In the genomic region with DNA sequence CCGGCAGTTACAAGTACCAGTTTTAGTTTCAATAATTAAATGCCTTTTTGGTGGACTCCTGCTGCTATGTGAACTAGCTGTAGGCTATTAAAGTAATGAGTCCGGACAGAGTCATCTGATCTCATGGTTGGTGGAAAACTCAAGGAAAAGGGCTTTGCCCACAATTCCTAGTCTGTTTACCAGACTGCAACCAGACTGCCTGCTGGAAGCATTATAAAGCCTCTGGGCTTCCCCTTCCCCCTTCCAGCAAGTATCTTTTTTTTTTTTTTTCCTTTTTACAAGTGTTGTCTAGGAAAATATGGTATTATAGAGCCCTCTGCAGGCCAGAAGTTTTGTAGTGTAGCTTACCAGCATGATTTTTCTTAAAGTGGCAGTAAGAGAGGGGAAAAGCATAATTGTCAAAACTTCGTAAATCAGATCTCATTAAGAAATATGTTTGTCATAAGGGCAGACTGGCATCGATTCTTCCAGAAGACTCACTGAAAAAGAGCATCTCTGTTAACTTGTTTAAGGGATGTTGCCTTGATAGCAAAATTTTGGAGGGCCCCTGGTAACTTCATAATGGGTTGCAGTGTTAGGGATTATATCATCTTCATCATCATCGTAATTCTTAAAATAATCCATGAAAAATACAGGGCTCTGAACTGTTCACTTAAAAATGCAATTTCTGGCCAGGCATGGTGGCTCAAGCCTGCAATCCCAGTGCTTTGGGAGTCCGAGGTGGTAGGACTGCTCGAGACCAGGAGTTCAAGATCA, we compare ENCODE assay signal across 8 cellular contexts.
DNase-seq lines count a peak whose midpoint lies in the region; ATAC-seq, FAIRE-seq and TF ChIP-seq lines count a peak whose summit lies in the region.

No MANE protein-coding gene starts in this region.

- peak; percentile 72 for DNase-seq in MV-4-11 (lab: John Stamatoyannopoulos, UW)
- DNase-seq in RKO (ENCODE audit: low spot score): peak; percentile 76
- DNase-seq in H1 (ENCODE audit: low read depth in 1 of 2, low spot score in 2 of 2): peak in 1 of 2 experiments; percentile 41
- DNase-seq in middle frontal gyrus (ENCODE audit: extremely low spot score, low spot score): peak; percentile 29
- DNase-seq in ureter (ENCODE audit: low spot score): no peak

- ATAC-seq in GM19043 (IDR thresholded peaks at IDR 0.05; ENCODE audit: low read depth, unreplicated experiment): peak; percentile 49
- no peak for ATAC-seq in HG03571 (IDR thresholded peaks at IDR 0.05; ENCODE audit: unreplicated experiment)

- no peaks in the 10 kb centered on the region for H3K79me2 ChIP-seq in H1 (ENCODE audit: control insufficient read depth in 1 of 2, insufficient read depth in 2 of 2, low read length in 2 of 2)

- H3K56ac ChIP-seq in H1 (replicated peaks; ENCODE audit: insufficient read length, low read depth, low read length): no peak overlapping the region

- no peaks in the 10 kb centered on the region for H3K23me2 ChIP-seq in H1 (ENCODE audit: low read depth, low read length)

- H3K18ac ChIP-seq in H1 (ENCODE audit: extremely low read depth, low read length): no peak overlapping the region

- no peaks in the 10 kb centered on the region; the same call in 1 of the 2 replicates for H3K79me1 ChIP-seq in H1 (ENCODE audit: low read depth, low read length)

- H3K4me2 ChIP-seq in H1 (ENCODE audit: insufficient read depth in 1 of 2, low read depth in 2 of 2, low read length in 2 of 2): no peak overlapping the region

- peak; percentile 77 to 82 for TF ChIP-seq RAD21 in H1 (IDR thresholded peaks at IDR 0.05 in 1 of 2, conservative IDR thresholded peaks at IDR 0.05 in 1 of 2; ENCODE audit: low read depth in 2 of 2, low read length in 2 of 2)

- CTCF ChIA-PET in H1 (lab: Charles Lee; ENCODE audit: partially characterized antibody): interaction anchor here (0.7 to 7.8 kb wide), 26 partner anchors 12 to 725 kb away, joined by 3 to 50 read pairs (median 4); partner anchors contain the start of gene TAX1BP1

- POLR2A ChIA-PET in H1 (lab: Charles Lee; ENCODE audit: partially characterized antibody): interaction anchor here (1.2 kb wide), 1 partner anchor 108 kb away, joined by 3 read pairs; no protein-coding TSS in a partner anchor

- peak; percentile 81 for TF ChIP-seq CTCF in C4-2B (conservative IDR thresholded peaks at IDR 0.05)
- TF ChIP-seq CTCF in H1 (IDR thresholded peaks at IDR 0.05; ENCODE audit: control extremely low read depth in 1 of 3, insufficient read depth in 1 of 3, low read depth in 1 of 3, low read length in 3 of 3): peak in 2 of 3 experiments; percentile 37 to 40; a peak in 2 of 4 replicates

- no peak overlapping the region for H2BK20ac ChIP-seq in H1 (ENCODE audit: low read length)

- no peak overlapping the region for H4K91ac ChIP-seq in H1 (replicated peaks; ENCODE audit: insufficient read length, low read length)

- no peak overlapping the region for H3K23ac ChIP-seq in H1 (ENCODE audit: insufficient read length)

- H4K8ac ChIP-seq in H1 (ENCODE audit: extremely low read depth, insufficient read depth, low read length): no peak overlapping the region

- no peaks in the 10 kb centered on the region for H4K20me1 ChIP-seq in H1 (replicated peaks in 1 of 2; ENCODE audit: control insufficient read depth in 1 of 2, insufficient read depth in 2 of 2, low read length in 2 of 2)

- H2BK15ac ChIP-seq in H1 (ENCODE audit: low read length): no peak overlapping the region

- H3K9ac ChIP-seq in H1 (replicated peaks in 1 of 4; ENCODE audit: extremely low read depth in 1 of 4, low read depth in 3 of 4, low read length in 3 of 4): no peak overlapping the region; a peak in 1 of 7 replicates

- no peak overlapping the region for H2BK5ac ChIP-seq in H1 (ENCODE audit: low read depth, low read length)

- peak; percentile 52 for FAIRE-seq in H1 (lab: Jason Lieb, UNC)

- no peak overlapping the region for H3K14ac ChIP-seq in H1 (ENCODE audit: insufficient read length)

- no peak for TF ChIP-seq EP300 in H1 (IDR thresholded peaks at IDR 0.05; ENCODE audit: borderline replicate concordance in 1 of 2, low read depth in 2 of 2, low read length in 2 of 2)

- H3K27ac ChIP-seq in C4-2B (no peak overlapping the region; the same call in 1 of the 2 replicates), H1 (ENCODE audit: low read depth, low read length) (no peak overlapping the region)

- H3K36me3 ChIP-seq in H1 (ENCODE audit: control insufficient read depth in 2 of 4, insufficient read depth in 4 of 4, low read length in 3 of 4): no peaks in the 10 kb centered on the region

- no peak overlapping the region for H2BK12ac ChIP-seq in H1 (ENCODE audit: low read depth, low read length)

- H4K5ac ChIP-seq in H1 (ENCODE audit: insufficient read length, low read depth, low read length): no peak overlapping the region

- H3K4ac ChIP-seq in H1 (replicated peaks; ENCODE audit: insufficient read length, low read depth, low read length): no peak overlapping the region

- H3K9me3 ChIP-seq in H1 (ENCODE audit: insufficient read depth in 2 of 2, low read depth in 1 of 2, low read length in 1 of 2): peaks cover 0 to 3% of the 10 kb centered on the region in 2 experiments; a peak in 1 of 4 replicates

- H3K4me1 ChIP-seq in H1 (replicated peaks in 1 of 4; ENCODE audit: control insufficient read depth in 3 of 4, insufficient read depth in 4 of 4, low read length in 3 of 4): peaks cover 0 to 10% (median 7%) of the 10 kb centered on the region in 4 experiments; a peak in 5 of 7 replicates

- H2AFZ ChIP-seq in H1 (ENCODE audit: low read length): no peak overlapping the region

- no peak overlapping the region for H3K4me3 ChIP-seq in H1 (ENCODE audit: extremely low read depth in 1 of 4, insufficient read depth in 2 of 4, low read depth in 3 of 4, low read length in 4 of 4)

- WGBS in H1 (ENCODE audit: extremely low coverage in 1 of 2, insufficient coverage in 1 of 2, insufficient read length in 1 of 2, insufficient replicate concordance in 2 of 2, low coverage in 1 of 2, low lambda C conversion rate in 2 of 2, missing lambda C conversion rate in 1 of 2), 2 experiments: 78% methylated on average over 7 of the region's 7 CpGs; no CpG with 5 or more reads in 1 of the 2 experiments

- no peaks in the 10 kb centered on the region for H3K27me3 ChIP-seq in H1 (replicated peaks in 1 of 4; ENCODE audit: control insufficient read depth in 3 of 4, extremely low read depth in 1 of 4, insufficient read depth in 3 of 4, low read length in 3 of 4)

- TF ChIP-seq POLR2A in H1 (IDR thresholded peaks at IDR 0.05; ENCODE audit: control extremely low read depth in 1 of 2, low read depth in 2 of 2, low read length in 2 of 2): no peak

- H2BK120ac ChIP-seq in H1 (replicated peaks; ENCODE audit: low read depth, low read length): no peak overlapping the region

- H2AK5ac ChIP-seq in H1 (ENCODE audit: low read depth, low read length): no peak overlapping the region

TF ChIP-seq in H1, 55 proteins besides CTCF, POLR2A, EP300 and RAD21:
- TF ChIP-seq, protein P1, sequence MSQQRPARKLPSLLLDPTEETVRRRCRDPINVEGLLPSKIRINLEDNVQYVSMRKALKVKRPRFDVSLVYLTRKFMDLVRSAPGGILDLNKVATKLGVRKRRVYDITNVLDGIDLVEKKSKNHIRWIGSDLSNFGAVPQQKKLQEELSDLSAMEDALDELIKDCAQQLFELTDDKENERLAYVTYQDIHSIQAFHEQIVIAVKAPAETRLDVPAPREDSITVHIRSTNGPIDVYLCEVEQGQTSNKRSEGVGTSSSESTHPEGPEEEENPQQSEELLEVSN (IDR thresholded peaks at IDR 0.05): no peak
- TF ChIP-seq MAFK (IDR thresholded peaks at IDR 0.05; ENCODE audit: low read depth, low read length) (no peak), CHD1 (IDR thresholded peaks at IDR 0.05; ENCODE audit: low read depth, low read length) (no peak), TBP (IDR thresholded peaks at IDR 0.05; ENCODE audit: low read depth, low read length) (no peak), ASH2L (IDR thresholded peaks at IDR 0.05; ENCODE audit: low read length) (peak; percentile 47), NANOG (IDR thresholded peaks at IDR 0.05; ENCODE audit: insufficient read depth, low read depth, low read length, poor library complexity, severe bottlenecking) (no peak)
